ENCODE assay signal across 26 cellular contexts in the genomic region with DNA sequence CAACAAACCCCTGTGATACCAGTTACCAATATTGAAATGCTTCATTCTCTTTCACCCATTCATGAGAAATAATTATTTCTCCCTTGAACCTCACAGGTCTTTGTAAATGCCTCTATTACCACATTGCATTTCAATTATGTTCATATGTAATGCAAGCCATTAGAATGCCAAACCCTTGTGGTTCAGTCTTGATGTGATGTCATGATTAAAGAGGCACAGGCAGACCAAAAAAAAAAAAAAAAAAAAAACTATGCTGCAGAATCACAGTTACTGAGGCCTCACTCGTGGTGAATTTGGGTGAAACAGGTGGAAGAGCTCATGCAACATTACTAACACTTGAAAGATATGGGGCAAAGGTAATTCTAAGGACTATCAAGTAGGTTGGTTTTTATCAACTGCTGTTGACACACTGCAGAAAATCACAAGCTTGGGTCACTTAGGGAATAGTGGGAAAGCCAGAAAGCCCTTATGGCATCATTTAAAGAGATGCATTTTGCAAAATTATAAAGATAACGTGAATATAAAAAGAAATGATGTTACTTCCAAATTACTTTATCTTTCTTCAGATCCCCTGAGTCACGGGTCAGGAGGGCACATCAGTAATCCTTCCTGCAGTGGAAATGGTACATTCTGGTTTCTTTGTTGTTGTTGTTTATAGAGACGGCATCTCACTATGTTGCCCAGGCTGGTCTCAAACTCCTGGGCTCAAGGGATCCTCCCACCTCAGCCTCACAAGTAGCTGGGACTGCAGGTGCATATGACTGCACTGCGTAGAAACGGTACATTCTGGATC. TPM values are rescaled to one million over a fixed set of nuclear protein-coding genes. Genes with fewer than 3 reads are reported as not detected.
DNase-seq lines count a peak whose midpoint lies in the region; ATAC-seq and TF ChIP-seq lines count a peak whose summit lies in the region.
"Had no signal": no experiment of that assay in that cellular context is flagged by ENCODE, and none has a peak within 500 bp of the region (broad histone marks: within the 10 kb centered on the region; RNA-seq: fewer than 3 reads in every experiment).

No MANE protein-coding gene starts in this region.

- DNase-seq in EH (ENCODE audit: low read depth) (peak; percentile 38), HL-60 (ENCODE audit: low read depth in 1 of 2, low spot score in 1 of 2) (no peak), astrocyte of the spinal cord (ENCODE audit: low read depth, low spot score) (peak; percentile 28), fibroblast of the aortic adventitia (ENCODE audit: low read depth) (peak; percentile 31), UCSD-AML1 (lab: John Stamatoyannopoulos, UW; ENCODE audit: unreplicated experiment) (no peak), activated gamma-delta T cell (lab: John Stamatoyannopoulos, UW) (no peak)
- no peak for DNase-seq in activated CD4-positive, alpha-beta T cell treated with anti-CD3 and anti-CD28 coated beads for 1 hour
- DNase-seq: activated CD4-positive, alpha-beta T cell treated with anti-CD3 and anti-CD28 coated beads for 4 hours; activated CD8-positive, alpha-beta memory T cell treated with anti-CD3 and anti-CD28 coated beads for 24 hours; activated T-cell treated with anti-CD3 and anti-CD28 coated beads for 4 hours; EL; NCI-H1048; NCI-H1694; NCI-H446; NCI-H748 treated with DMSO at 0.1 percent for 48 hours; retina; SIG-M5; stimulated activated naive B cell treated with anti-CD40 and anti-IgM and Interleukin-4, amounts not matched to agents 10 μg/mL and 1 μg/mL and 100 μg/mL, for 72 hours; testis had no signal

- no peaks in the 10 kb centered on the region for H3K27me3 ChIP-seq in HL-60 (ENCODE audit: insufficient read depth, poor library complexity, severe bottlenecking)
- H3K27me3 ChIP-seq: testis had no signal

- in situ Hi-C loops in astrocyte of the spinal cord (cut with HindIII; ENCODE audit: low sequenced_read_pairs): no loop called here

- no peak overlapping the region for H3K4me3 ChIP-seq in HL-60 (replicated peaks; ENCODE audit: insufficient read depth, low read length)
- no peak overlapping the region for H3K4me3 ChIP-seq in astrocyte of the spinal cord (ENCODE audit: low read depth, low read length)
- H3K4me3 ChIP-seq in fibroblast of the aortic adventitia (ENCODE audit: low read depth, low read length): no peak overlapping the region
- H3K4me3 ChIP-seq: GM12878, HAP-1, skin epidermis, testis had no signal

- ATAC-seq in GM21717 (IDR thresholded peaks at IDR 0.05; ENCODE audit: unreplicated experiment): no peak
- ATAC-seq: GM12878; left lobe of liver; stimulated activated naive B cell treated with anti-CD40 and anti-IgM and Interleukin-4, amounts not matched to agents 10 μg/mL and 1 μg/mL and 100 μg/mL, for 72 hours had no signal

- H3K27ac ChIP-seq in HL-60 (replicated peaks): peak overlapping the region; percentile 84
- H3K27ac ChIP-seq: C4-2B, parathyroid adenoma, skin epidermis, testis had no signal

- TF ChIP-seq CTCF in HL-60 (IDR thresholded peaks at IDR 0.05; ENCODE audit: insufficient read depth, low read length) (no peak), astrocyte of the spinal cord (IDR thresholded peaks at IDR 0.05; ENCODE audit: low read depth, low read length) (no peak), fibroblast of the aortic adventitia (IDR thresholded peaks at IDR 0.05; ENCODE audit: insufficient read depth, low read length) (no peak)

RNA-seq across cellular contexts. Expression of gene EPG5, which starts 9.6 kb away (rescaled TPM):
- total RNA-seq in fibroblast of the aortic adventitia (ENCODE audit: low replicate concordance): 14.6 and 66.3 TPM in 2 replicates

Comparison
In these comparisons a context has a peak if more than half of its experiments do, and no peak if none do; other contexts are left out.
1. DNase-seq: peak in EH (single experiment), astrocyte of the spinal cord (single experiment) and fibroblast of the aortic adventitia (single experiment); none in HL-60 (0 of 2), UCSD-AML1 (single experiment), activated gamma-delta T cell (single experiment) and activated CD4-positive, alpha-beta T cell treated with anti-CD3 and anti-CD28 coated beads for 1 hour (single experiment).